Comparison of ENCODE assay signal across 13 cellular contexts in genomic region chr2:48112911-48113687, GRCh38.
A peak's percentile ranks its signal among the peaks of the same experiment; 100 is the strongest.
DNase-seq lines count a peak whose midpoint lies in the region; ATAC-seq, FAIRE-seq and TF ChIP-seq lines count a peak whose summit lies in the region.
"Had no signal": no experiment of that assay in that cellular context is flagged by ENCODE, and none has a peak within 500 bp of the region (broad histone marks: within the 10 kb centered on the region; RNA-seq: fewer than 3 reads in every experiment).

No MANE protein-coding gene starts in this region.

- TF ChIP-seq CTCF in fibroblast of villous mesenchyme (IDR thresholded peaks at IDR 0.05; ENCODE audit: insufficient read depth, low read depth, low read length), result no peak

- DNase-seq in NK-92 treated with Interleukin-12 subunit alpha and Interleukin-12 subunit beta, amount 100 ng/mL, for 24 hours (lab: John Stamatoyannopoulos, UW), result peak; percentile 36
- DNase-seq in NK-92 (lab: John Stamatoyannopoulos, UW; ENCODE audit: unreplicated experiment), result no peak
- DNase-seq in T-helper 17 cell, result no peak
- peak; percentile 99 for DNase-seq in fibroblast of villous mesenchyme (ENCODE audit: low read depth)
- DNase-seq in NCI-H82 treated with DMSO at 0.1 percent for 48 hours (lab: John Stamatoyannopoulos, UW; ENCODE audit: unreplicated experiment), result no peak
- DNase-seq in ACHN, result no peak
- no peak for DNase-seq in urothelium cell line (ENCODE audit: low spot score)
- DNase-seq: 8988T; activated CD8-positive, alpha-beta memory T cell treated with anti-CD3 and anti-CD28 coated beads for 24 hours; colonic mucosa; NCI-H1417 had no signal

- no peaks in the 10 kb centered on the region for H3K27me3 ChIP-seq in subcutaneous abdominal adipose tissue (ENCODE audit: control insufficient read depth in 5 of 5, insufficient read depth in 4 of 5, low read length in 5 of 5)
- H3K27me3 ChIP-seq: colonic mucosa, Peyer's patch had no signal

- no peaks in the 10 kb centered on the region for H3K27me3 Mint-ChIP-seq in T-helper 17 cell

- H3K4me3 Mint-ChIP-seq in T-helper 17 cell, result no peak overlapping the region

- H3K27ac Mint-ChIP-seq in T-helper 17 cell, result peak overlapping the region; percentile 90

- peaks cover 14% of the 10 kb centered on the region for H3K4me1 Mint-ChIP-seq in T-helper 17 cell

- H3K9ac ChIP-seq in subcutaneous abdominal adipose tissue (ENCODE audit: low read length in 5 of 5), result no peak overlapping the region

- no peak for ATAC-seq in T-helper 17 cell

- H3K4me3 ChIP-seq in fibroblast of villous mesenchyme (ENCODE audit: low read depth, low read length) (peak overlapping the region; percentile 24), subcutaneous abdominal adipose tissue (ENCODE audit: low read depth in 1 of 5, low read length in 5 of 5) (no peak overlapping the region)

- H3K27ac ChIP-seq in subcutaneous abdominal adipose tissue (ENCODE audit: low read depth, low read length), result peak overlapping the region; percentile 99

- H3K36me3 Mint-ChIP-seq in T-helper 17 cell (ENCODE audit: low read depth), result no peaks in the 10 kb centered on the region

- no peaks in the 10 kb centered on the region for H3K36me3 ChIP-seq in subcutaneous abdominal adipose tissue (ENCODE audit: control insufficient read depth in 5 of 5, insufficient read depth in 5 of 5, low read length in 5 of 5)
- H3K36me3 ChIP-seq: colonic mucosa, Peyer's patch had no signal

- H3K4me1 ChIP-seq in subcutaneous abdominal adipose tissue (ENCODE audit: control insufficient read depth in 5 of 5, insufficient read depth in 5 of 5, low read length in 5 of 5), result peaks cover 4 to 23% (median 14%) of the 10 kb centered on the region in 5 donors
- H3K4me1 ChIP-seq: colonic mucosa had no signal

- no peak for FAIRE-seq in urothelium cell line (lab: Jason Lieb, UNC)

- in situ Hi-C loops in ACHN (cut with HindIII; ENCODE audit: low pct_ligation_motif_present, low pct_unique_long_range_greater_than_20kb, low sequenced_read_pairs), result no loop called here

- H3K9me3 ChIP-seq in T-helper 17 cell (ENCODE audit: control insufficient read depth, low read length, poor library complexity, severe bottlenecking) (no peaks in the 10 kb centered on the region), subcutaneous abdominal adipose tissue (ENCODE audit: control insufficient read depth in 5 of 5, low read length in 5 of 5) (no peaks in the 10 kb centered on the region)
- H3K9me3 ChIP-seq: colonic mucosa, Peyer's patch had no signal

Comparison
In these comparisons a context has a peak if more than half of its experiments do, and no peak if none do; other contexts are left out.
1. DNase-seq: peak in NK-92 treated with Interleukin-12 subunit alpha and Interleukin-12 subunit beta, amount 100 ng/mL, for 24 hours (single experiment) and fibroblast of villous mesenchyme (single experiment); none in NK-92 (single experiment), T-helper 17 cell (0 of 3), NCI-H82 treated with DMSO at 0.1 percent for 48 hours (single experiment), ACHN (single experiment) and urothelium cell line (single experiment).